In the genomic region with DNA sequence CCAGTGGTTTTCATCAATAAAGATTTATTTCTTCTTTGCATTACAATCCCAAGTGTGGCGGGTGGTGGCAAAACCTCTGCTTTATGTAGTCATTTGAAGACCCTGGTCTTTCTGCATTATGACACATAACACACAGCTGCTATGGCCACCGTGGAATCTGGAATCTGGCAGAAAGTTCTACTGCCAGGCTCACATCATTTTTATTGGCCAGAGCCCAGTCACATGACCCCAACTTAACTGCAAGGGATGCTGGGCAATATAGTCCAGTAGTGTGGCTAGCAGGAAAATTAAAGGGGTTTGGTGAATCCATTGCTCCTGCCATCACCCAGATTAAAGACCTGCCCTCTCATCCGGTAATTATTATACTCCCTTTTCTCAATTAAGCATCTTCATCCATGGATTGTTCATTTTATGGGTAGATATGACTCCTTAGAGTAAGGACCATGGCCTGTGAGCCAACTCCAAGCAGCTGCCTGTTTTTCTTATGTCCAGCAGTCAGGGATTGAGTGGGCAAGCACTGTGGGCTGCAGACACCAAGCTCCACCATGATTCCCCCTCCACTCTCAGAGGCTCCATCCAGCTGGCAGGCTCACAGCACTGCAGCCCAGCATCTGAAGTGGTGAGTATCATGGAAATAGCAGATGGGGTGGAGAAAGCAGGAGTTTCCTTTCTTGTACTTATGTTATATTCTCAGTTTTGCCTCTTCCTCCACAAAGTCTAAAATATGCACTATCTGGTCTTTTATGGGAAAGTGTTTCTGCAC, we compare ENCODE assay signal across 1 cellular context.
TF ChIP-seq lines count a peak whose summit lies in the region.

No MANE protein-coding gene starts in this region.

TF ChIP-seq in K562, 482 proteins besides CTCF, POLR2A, EP300 and RAD21 (continued from another document):
- TF ChIP-seq, protein P1, sequence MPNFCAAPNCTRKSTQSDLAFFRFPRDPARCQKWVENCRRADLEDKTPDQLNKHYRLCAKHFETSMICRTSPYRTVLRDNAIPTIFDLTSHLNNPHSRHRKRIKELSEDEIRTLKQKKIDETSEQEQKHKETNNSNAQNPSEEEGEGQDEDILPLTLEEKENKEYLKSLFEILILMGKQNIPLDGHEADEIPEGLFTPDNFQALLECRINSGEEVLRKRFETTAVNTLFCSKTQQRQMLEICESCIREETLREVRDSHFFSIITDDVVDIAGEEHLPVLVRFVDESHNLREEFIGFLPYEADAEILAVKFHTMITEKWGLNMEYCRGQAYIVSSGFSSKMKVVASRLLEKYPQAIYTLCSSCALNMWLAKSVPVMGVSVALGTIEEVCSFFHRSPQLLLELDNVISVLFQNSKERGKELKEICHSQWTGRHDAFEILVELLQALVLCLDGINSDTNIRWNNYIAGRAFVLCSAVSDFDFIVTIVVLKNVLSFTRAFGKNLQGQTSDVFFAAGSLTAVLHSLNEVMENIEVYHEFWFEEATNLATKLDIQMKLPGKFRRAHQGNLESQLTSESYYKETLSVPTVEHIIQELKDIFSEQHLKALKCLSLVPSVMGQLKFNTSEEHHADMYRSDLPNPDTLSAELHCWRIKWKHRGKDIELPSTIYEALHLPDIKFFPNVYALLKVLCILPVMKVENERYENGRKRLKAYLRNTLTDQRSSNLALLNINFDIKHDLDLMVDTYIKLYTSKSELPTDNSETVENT (CRISPR knock-in tag; IDR thresholded peaks at IDR 0.05): no peak
- TF ChIP-seq DDX20 (tag; IDR thresholded peaks at IDR 0.05; ENCODE audit: low read depth): no peak
- TF ChIP-seq NFYB (IDR thresholded peaks at IDR 0.05; ENCODE audit: extremely low read depth, insufficient read length): peak; percentile 11
- TF ChIP-seq NEUROD1 (IDR thresholded peaks at IDR 0.05; ENCODE audit: borderline replicate concordance, low read depth, low read length, partially characterized antibody): no peak
- TF ChIP-seq, protein P2, sequence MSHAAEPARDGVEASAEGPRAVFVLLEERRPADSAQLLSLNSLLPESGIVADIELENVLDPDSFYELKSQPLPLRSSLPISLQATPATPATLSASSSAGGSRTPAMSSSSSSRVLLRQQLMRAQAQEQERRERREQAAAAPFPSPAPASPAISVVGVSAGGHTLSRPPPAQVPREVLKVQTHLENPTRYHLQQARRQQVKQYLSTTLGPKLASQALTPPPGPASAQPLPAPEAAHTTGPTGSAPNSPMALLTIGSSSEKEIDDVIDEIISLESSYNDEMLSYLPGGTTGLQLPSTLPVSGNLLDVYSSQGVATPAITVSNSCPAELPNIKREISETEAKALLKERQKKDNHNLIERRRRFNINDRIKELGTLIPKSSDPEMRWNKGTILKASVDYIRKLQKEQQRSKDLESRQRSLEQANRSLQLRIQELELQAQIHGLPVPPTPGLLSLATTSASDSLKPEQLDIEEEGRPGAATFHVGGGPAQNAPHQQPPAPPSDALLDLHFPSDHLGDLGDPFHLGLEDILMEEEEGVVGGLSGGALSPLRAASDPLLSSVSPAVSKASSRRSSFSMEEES (CRISPR knock-in tag; IDR thresholded peaks at IDR 0.05): peak; percentile 39
